21 cellular contexts compared by ENCODE assay signal in genomic region chr2:239073745-239074530, GRCh38.
"Had no signal": no experiment of that assay in that cellular context is flagged by ENCODE, and none has a peak within 500 bp of the region (broad histone marks: within the 10 kb centered on the region; RNA-seq: fewer than 3 reads in every experiment).

No MANE protein-coding gene starts in this region.

- H3K27me3 ChIP-seq: esophagus muscularis mucosa, foreskin keratinocyte, gastroesophageal sphincter, heart right ventricle, right atrium auricular region, thyroid gland, vagina had no signal

- H3K4me3 Mint-ChIP-seq: natural killer cell; stimulated activated memory B cell treated with anti-CD40 and anti-IgM and Interleukin-4, amounts not matched to agents 10 μg/mL and 1 μg/mL and 100 μg/mL, for 72 hours had no signal

- H3K4me1 ChIP-seq: foreskin keratinocyte, parathyroid adenoma, prostate gland, right atrium auricular region, thyroid gland, vagina had no signal

- DNase-seq: dermis blood vessel endothelial cell; effector memory CD4-positive, alpha-beta T cell; foreskin keratinocyte; mesendoderm; natural killer cell; stimulated activated CD4-positive, alpha-beta T cell treated with anti-CD3 and anti-CD28 coated beads, Interleukin-2, amount 100 ng/mL, for 24 hours; stimulated activated CD4-positive, alpha-beta T cell treated with anti-CD3 and anti-CD28 coated beads, Interleukin-4, amount 100 ng/mL, for 24 hours; stimulated activated naive CD8-positive, alpha-beta T cell treated with anti-CD3 and anti-CD28 coated beads, Interleukin-15, Interleukin-2, amounts not matched to agents 100 U/mL and 50 U/mL, for 24 hours; thyroid gland; trophoblast cell had no signal

- H3K9me3 ChIP-seq: gastroesophageal sphincter, prostate gland, right atrium auricular region, thyroid gland, vagina had no signal

- H3K9me3 Mint-ChIP-seq: natural killer cell; stimulated activated memory B cell treated with anti-CD40 and anti-IgM and Interleukin-4, amounts not matched to agents 10 μg/mL and 1 μg/mL and 100 μg/mL, for 72 hours had no signal

- ATAC-seq: foreskin keratinocyte; gastroesophageal sphincter; natural killer cell; sciatic nerve; stimulated activated memory B cell treated with anti-CD40 and anti-IgM and Interleukin-4, amounts not matched to agents 10 μg/mL and 1 μg/mL and 100 μg/mL, for 72 hours; stimulated activated naive CD8-positive, alpha-beta T cell treated with anti-CD3 and anti-CD28 coated beads, Interleukin-15, Interleukin-2, amounts not matched to agents 100 U/mL and 50 U/mL, for 24 hours had no signal

- H3K27me3 Mint-ChIP-seq: stimulated activated memory B cell treated with anti-CD40 and anti-IgM and Interleukin-4, amounts not matched to agents 10 μg/mL and 1 μg/mL and 100 μg/mL, for 72 hours had no signal

- H3K4me3 ChIP-seq: coronary artery, esophagus muscularis mucosa, gastroesophageal sphincter, heart right ventricle, prostate gland, right atrium auricular region, smooth muscle cell, thyroid gland, vagina had no signal

- H3K27ac ChIP-seq: coronary artery, esophagus muscularis mucosa, foreskin keratinocyte, gastroesophageal sphincter, parathyroid adenoma, prostate gland, thyroid gland, vagina had no signal

- H3K27ac Mint-ChIP-seq: natural killer cell; stimulated activated memory B cell treated with anti-CD40 and anti-IgM and Interleukin-4, amounts not matched to agents 10 μg/mL and 1 μg/mL and 100 μg/mL, for 72 hours had no signal

- H3K36me3 Mint-ChIP-seq: natural killer cell had no signal
